Comparison of ENCODE assay signal across 8 cellular contexts in genomic region chr10:97543025-97543546, GRCh38. TPM values are rescaled to one million over a fixed set of nuclear protein-coding genes. Genes with fewer than 3 reads are reported as not detected.
A peak's percentile ranks its signal among the peaks of the same experiment; 100 is the strongest.
DNase-seq lines count a peak whose midpoint lies in the region; ATAC-seq and TF ChIP-seq lines count a peak whose summit lies in the region.

No MANE protein-coding gene starts in this region.

- peaks cover 50% of the 10 kb centered on the region for H3K4me1 ChIP-seq in PC-9 (replicated peaks; ENCODE audit: insufficient read depth)
- H3K4me1 ChIP-seq in aorta (ENCODE audit: control insufficient read depth in 1 of 2, insufficient read depth in 2 of 2, low read length in 2 of 2), result peaks cover 2 to 5% of the 10 kb centered on the region in 2 donors

- intact Hi-C loops in PC-9 (cut with micrococcal nuclease; ENCODE audit: unreplicated experiment) (loop anchor here (2.0 kb wide), 1 partner anchor 44 kb away; the partner anchor contains the start of genes MMS19 and UBTD1), Right ventricle myocardium superior (cut with DNase I) (no loop called here), posterior vena cava (cut with DNase I) (loop anchor here in 1 of 2 donors (10.0 kb wide), 1 partner anchor 78 kb away; no protein-coding TSS in a partner anchor), aorta (cut with DNase I) (loop anchor here in 1 of 2 donors (2.0 kb wide), 1 partner anchor 44 kb away; the partner anchor contains the start of genes MMS19 and UBTD1)

- H3K36me3 ChIP-seq in PC-9 (ENCODE audit: low read depth), result no peaks in the 10 kb centered on the region
- H3K36me3 ChIP-seq in aorta (ENCODE audit: control insufficient read depth in 1 of 2, insufficient read depth in 2 of 2, low read length in 1 of 2), result no peaks in the 10 kb centered on the region

- POLR2A ChIA-PET in PC-9 (lab: Charles Lee; ENCODE audit: unreplicated experiment), result interaction anchor here (0.6 kb wide), 1 partner anchor 73 kb away, joined by 3 read pairs; no protein-coding TSS in a partner anchor

- CTCF ChIA-PET in PC-9 (lab: Charles Lee), result interaction anchor here (0.6 kb wide), 1 partner anchor 10 kb away, joined by 3 read pairs; no protein-coding TSS in a partner anchor

- H3K9me3 ChIP-seq in PC-9 (ENCODE audit: insufficient read depth, low read depth) (no peaks in the 10 kb centered on the region), aorta (ENCODE audit: control insufficient read depth, low read length) (no peaks in the 10 kb centered on the region)

- WGBS in aorta, 2 donors, result 30 to 33% methylated on average over 10 of the region's 10 CpGs

- H3F3A ChIP-seq in PC-9 (ENCODE audit: insufficient read depth, low read depth), result peaks cover 28% of the 10 kb centered on the region

- BruUV-seq in PC-9 (replicated peaks; lab: Mats Ljungman, UMichigan), result no TSS peak

- peak overlapping the region; percentile 59 for H3K4me2 ChIP-seq in PC-9

- peak overlapping the region; percentile 10; the same call in 1 of the 2 replicates for H3K4me3 ChIP-seq in PC-9
- H3K4me3 ChIP-seq in aorta (ENCODE audit: low read length in 2 of 2), result no peak overlapping the region

- DNase-seq in EL (peak; percentile 97), PC-9 (peak; percentile 74 to 83), Right ventricle myocardium superior (peak; percentile 81), posterior vena cava (ENCODE audit: low spot score) (peak; percentile 95), aorta (peak; percentile 92 to 93)
- peak; percentile 55 for DNase-seq in activated naive CD4-positive, alpha-beta T cell treated with anti-CD3 and anti-CD28 coated beads, Interleukin-2, amount 50 U/mL, for 16 hours

- H3K27me3 ChIP-seq in PC-9 (ENCODE audit: insufficient read depth, low read depth), result no peaks in the 10 kb centered on the region
- H3K27me3 ChIP-seq in aorta (ENCODE audit: control insufficient read depth in 1 of 2, insufficient read depth in 2 of 2, low read length in 1 of 2), result no peaks in the 10 kb centered on the region

- H3K79me2 ChIP-seq in PC-9 (ENCODE audit: low read depth), result no peaks in the 10 kb centered on the region

- no peaks in the 10 kb centered on the region for H3K9me2 ChIP-seq in PC-9 (ENCODE audit: insufficient read depth)

- ATAC-seq in Right ventricle myocardium superior (ENCODE audit: poor library complexity) (peak; percentile 83), aorta (ENCODE audit: low FRiP score) (peak; percentile 92), HG02678 (IDR thresholded peaks at IDR 0.05; ENCODE audit: unreplicated experiment) (no peak), HG03280 (IDR thresholded peaks at IDR 0.05; ENCODE audit: unreplicated experiment) (no peak)

- peak overlapping the region; percentile 80 for H3K27ac ChIP-seq in PC-9
- H3K27ac ChIP-seq in aorta (ENCODE audit: low read depth in 1 of 2, low read length in 2 of 2), result peak overlapping the region; percentile 94 to 97

- H2AFZ ChIP-seq in PC-9, result no peak overlapping the region

- H4K20me1 ChIP-seq in PC-9 (ENCODE audit: insufficient read depth), result no peaks in the 10 kb centered on the region

- no peak for TF ChIP-seq CTCF in PC-9 (conservative IDR thresholded peaks at IDR 0.05)

RNA-seq across cellular contexts. Expression of gene ANKRD2, which starts 29.5 kb away (rescaled TPM):
- 5.5 and 8.4 TPM in 2 replicates for total RNA-seq in PC-9 (2021)
- 152 TPM for total RNA-seq in Right ventricle myocardium superior
- total RNA-seq in posterior vena cava, result 1 to 10 TPM in 1 of 2 donors, under 1 TPM in 1; 0.67 to 1.1 TPM
- total RNA-seq in aorta, result under 1 TPM; 0.39 to 0.78 TPM
- 1 to 10 TPM; 1.4 to 3.1 TPM for polyA plus RNA-seq in aorta

RNA-seq across cellular contexts. Expression of gene HOGA1, which starts 41.1 kb away (rescaled TPM):
- total RNA-seq in PC-9 (2021), result 3.4 and 4.4 TPM in 2 replicates
- total RNA-seq in Right ventricle myocardium superior, result 18.7 TPM
- total RNA-seq in posterior vena cava, result 1 to 10 TPM; 1.5 to 4.1 TPM
- total RNA-seq in aorta, result 1 to 10 TPM; 1.9 to 4.6 TPM
- polyA plus RNA-seq in aorta, result 1 to 10 TPM; 3.9 to 4.0 TPM

RNA-seq across cellular contexts. Expression of gene UBTD1, which starts 44.4 kb away (rescaled TPM):
- total RNA-seq in PC-9 (2021) (17.1 and 21.2 TPM in 2 replicates), Right ventricle myocardium superior (26.7 TPM), posterior vena cava (10 to 100 TPM; 15.6 to 16.5 TPM), aorta (10 to 100 TPM; 15.1 to 15.8 TPM)
- 10 to 100 TPM; 10.1 to 18.9 TPM for polyA plus RNA-seq in aorta

RNA-seq across cellular contexts. Expression of gene MMS19, which starts 44.9 kb away (rescaled TPM):
- total RNA-seq in PC-9 (2021) (42.4 and 42.7 TPM in 2 replicates), Right ventricle myocardium superior (34.0 TPM), posterior vena cava (10 to 100 TPM; 29.5 to 32.1 TPM), aorta (10 to 100 TPM; 34.3 to 63.8 TPM)
- polyA plus RNA-seq in aorta, result 10 to 100 TPM; 16.2 to 73.4 TPM

RNA-seq across cellular contexts. Expression of gene C10orf62, which starts 46.4 kb away (rescaled TPM):
- total RNA-seq in PC-9 (2021), result 0.45 and 0.59 TPM in 2 replicates
- 0.48 TPM for total RNA-seq in Right ventricle myocardium superior
- total RNA-seq in posterior vena cava, result under 1 TPM; 0.19 to 0.46 TPM
- total RNA-seq in aorta, result under 1 TPM; 0.29 to 0.42 TPM
- under 1 TPM in 1 of 2 donors, not detected in 1; 0.54 TPM for polyA plus RNA-seq in aorta

Comparison
In these comparisons a context has a peak if more than half of its experiments do, and no peak if none do; other contexts are left out.
1. ATAC-seq: peak in Right ventricle myocardium superior (single experiment) and aorta (single experiment); none in HG02678 (single experiment) and HG03280 (single experiment).
2. RNA of gene ANKRD2, which starts 29.5 kb away (total RNA-seq): 152 TPM in Right ventricle myocardium superior (single experiment); 5.5 to 8.4 TPM in PC-9, 0.67 to 1.1 TPM in posterior vena cava and 0.39 to 0.78 TPM in aorta; every median in the first group is over 10 times any median in the second.
3. Peak in every context shown above with its lines, with median percentiles within 50 percentile points of each other: DNase-seq.